ENCODE assay signal across 8 cellular contexts in the genomic region with DNA sequence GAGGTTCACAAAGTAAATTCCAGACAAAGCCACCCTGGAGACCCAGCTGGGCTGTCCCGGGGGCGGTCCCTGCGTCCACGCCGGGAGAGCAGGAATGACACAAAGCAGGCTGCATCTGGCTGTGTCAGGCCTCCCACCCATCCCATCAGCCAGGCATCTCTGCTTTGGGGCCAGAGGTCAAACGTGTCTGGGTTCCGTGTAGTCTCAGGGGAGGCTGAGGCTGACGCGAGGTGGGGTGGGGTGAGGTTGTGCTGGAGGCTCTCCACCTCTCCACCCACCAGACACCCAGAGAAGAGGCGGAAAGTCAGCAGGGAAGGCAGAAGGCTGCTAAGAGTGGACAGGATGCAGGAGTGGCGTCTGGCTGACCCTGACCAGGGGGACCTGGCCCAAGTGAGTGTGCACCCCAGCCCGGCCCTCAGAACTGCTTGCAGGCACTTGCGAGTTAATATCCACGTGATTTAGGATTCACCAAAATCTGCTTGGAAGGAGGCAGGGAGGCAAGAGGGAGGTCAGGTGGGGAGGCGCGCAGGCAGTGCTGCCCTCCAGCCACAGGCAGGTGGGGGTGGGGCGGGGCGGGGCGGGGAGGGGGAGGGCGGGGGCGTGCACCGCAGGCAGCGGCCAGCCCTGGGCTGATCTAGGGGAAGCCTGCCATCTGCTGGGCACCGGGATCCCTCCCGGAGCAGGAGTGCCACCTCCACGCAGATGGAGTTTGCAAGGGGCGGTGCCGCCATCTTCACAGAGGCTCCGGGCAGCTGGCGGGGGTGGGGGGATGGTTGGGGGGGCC.
DNase-seq lines count a peak whose midpoint lies in the region; ATAC-seq lines count a peak whose summit lies in the region.

No MANE protein-coding gene starts in this region.

- no peak for ATAC-seq in GM19452 (IDR thresholded peaks at IDR 0.05; ENCODE audit: unreplicated experiment)

- DNase-seq in SIG-M5 treated with dmso at 0.1 percent for 504 hours (lab: John Stamatoyannopoulos, UW; ENCODE audit: unreplicated experiment) (peak; percentile 58), SIG-M5 (lab: John Stamatoyannopoulos, UW) (no peak), NCI-H2227 treated with DMSO at 0.1 percent for 48 hours (lab: John Stamatoyannopoulos, UW) (peak; percentile 72), kidney tubule cell (ENCODE audit: low spot score) (peak; percentile 81)
- DNase-seq in activated CD4-positive, CD25-positive, alpha-beta regulatory T cell treated with anti-CD3 and anti-CD28 coated beads, Interleukin-2, amount 50 U/mL, for 72 hours, result peak; percentile 75
- peak; percentile 75 for DNase-seq in central memory CD4-positive, alpha-beta T cell
- DNase-seq in stimulated activated CD4-positive, alpha-beta T cell treated with anti-CD3 and anti-CD28 coated beads, Interleukin-2, amount 100 ng/mL, for 24 hours, result peak; percentile 83 to 86
